ENCODE assay signal across 14 cellular contexts in the genomic region with DNA sequence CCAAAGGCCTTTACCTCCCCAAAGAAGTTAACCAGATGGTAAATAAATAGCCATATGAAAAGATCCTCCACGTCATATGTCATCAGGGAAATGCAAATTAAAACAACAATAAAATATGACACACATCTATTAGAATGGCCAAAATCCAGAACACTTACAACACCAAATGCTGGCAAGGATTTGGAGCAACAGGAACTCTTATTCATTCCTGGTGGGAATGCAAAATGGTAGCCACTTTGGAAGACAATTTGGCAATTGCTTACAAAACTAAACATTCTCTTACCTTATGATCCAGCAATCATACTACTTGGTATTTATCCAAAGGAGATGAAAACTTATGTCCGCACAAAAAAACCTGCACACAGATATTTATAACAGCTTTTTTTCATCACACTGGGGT. TPM values are rescaled to one million over a fixed set of nuclear protein-coding genes. Genes with fewer than 3 reads are reported as not detected.
DNase-seq lines count a peak whose midpoint lies in the region; ATAC-seq and TF ChIP-seq lines count a peak whose summit lies in the region.
"Had no signal": no experiment of that assay in that cellular context is flagged by ENCODE, and none has a peak within 500 bp of the region (broad histone marks: within the 10 kb centered on the region; RNA-seq: fewer than 3 reads in every experiment).

No MANE protein-coding gene starts in this region.

- H3K4me1 ChIP-seq in OCI-LY7 (ENCODE audit: insufficient read depth, low read length, poor library complexity, severe bottlenecking) = peaks cover 27% of the 10 kb centered on the region
- H3K4me1 ChIP-seq in gastroesophageal sphincter = peaks cover 4 to 35% (median 10%) of the 10 kb centered on the region in 3 donors
- H3K4me1 ChIP-seq in transverse colon = peaks cover 5 to 37% (median 24%) of the 10 kb centered on the region in 4 donors
- no peaks in the 10 kb centered on the region for H3K4me1 ChIP-seq in BE2C

- H3K27me3 Mint-ChIP-seq in activated naive CD4-positive, alpha-beta T cell treated with anti-CD3 and anti-CD28 coated beads, Interleukin-2, amount 50 U/mL, for 24 hours = no peaks in the 10 kb centered on the region

- H3K27ac ChIP-seq in OCI-LY7 (ENCODE audit: low read depth, low read length, poor library complexity, severe bottlenecking) (no peak overlapping the region), gastroesophageal sphincter (peak overlapping the region in 3 of 4 donors; percentile 88 to 99 (median 96)), transverse colon (peak overlapping the region in 3 of 4 donors; percentile 94 to 97 (median 95))

- no peak for TF ChIP-seq EP300 in gastroesophageal sphincter (IDR thresholded peaks at IDR 0.05)
- no peak for TF ChIP-seq EP300 in transverse colon (IDR thresholded peaks at IDR 0.05; ENCODE audit: low read depth)

- POLR2A ChIA-PET in OCI-LY7 (lab: Charles Lee) = interaction anchor here (1.3 kb wide), 1 partner anchor 53 kb away, joined by 4 read pairs; no protein-coding TSS in a partner anchor

- DNase-seq in activated naive CD4-positive, alpha-beta T cell treated with Interleukin-2 at 50 U/mL for 16 hours = no peak
- DNase-seq in OCI-LY7 (ENCODE audit: low spot score) (no peak), transverse colon (no peak), BE2C (no peak), NCI-H1930 (lab: John Stamatoyannopoulos, UW) (no peak), kidney glomerular epithelial cell (lab: John Stamatoyannopoulos, UW) (no peak)
- DNase-seq: activated gamma-delta T cell treated with Interleukin-2 at 50 U/mL for 16 hours; DMS79 treated with DMSO at 0.1 percent for 48 hours; Right ventricle myocardium superior; stimulated activated CD4-positive, alpha-beta T cell treated with anti-CD3 and anti-CD28 coated beads, Interleukin-2, amount 100 ng/mL, for 24 hours; tibial artery had no signal

- H3K36me3 Mint-ChIP-seq in activated naive CD4-positive, alpha-beta T cell treated with anti-CD3 and anti-CD28 coated beads, Interleukin-2, amount 50 U/mL, for 24 hours = peaks cover 20% of the 10 kb centered on the region

- H3K27me3 ChIP-seq in gastroesophageal sphincter (no peaks in the 10 kb centered on the region), transverse colon (no peaks in the 10 kb centered on the region), BE2C (no peaks in the 10 kb centered on the region)
- H3K27me3 ChIP-seq: tibial artery had no signal

- intact Hi-C loops in OCI-LY7 (cut with micrococcal nuclease; ENCODE audit: unreplicated experiment) = no loop called here
- intact Hi-C loops in transverse colon (cut with DNase I; ENCODE audit: low total_unique reads) = no loop called here

- H3K4me3 ChIP-seq in OCI-LY7 (ENCODE audit: low read depth, low read length, poor library complexity, severe bottlenecking) = no peak overlapping the region
- H3K4me3 ChIP-seq in gastroesophageal sphincter = no peak overlapping the region
- no peak overlapping the region for H3K4me3 ChIP-seq in transverse colon
- H3K4me3 ChIP-seq in BE2C (ENCODE audit: low read depth, low read length) = no peak overlapping the region

- H3K4me1 Mint-ChIP-seq in activated naive CD4-positive, alpha-beta T cell treated with anti-CD3 and anti-CD28 coated beads, Interleukin-2, amount 50 U/mL, for 24 hours = peaks cover 53% of the 10 kb centered on the region

- peaks cover 12% of the 10 kb centered on the region for H3K36me3 ChIP-seq in OCI-LY7 (ENCODE audit: insufficient read depth, low read length)
- peaks cover 0 to 10% of the 10 kb centered on the region in 2 donors for H3K36me3 ChIP-seq in gastroesophageal sphincter
- peaks cover 0 to 8% (median 0%) of the 10 kb centered on the region in 4 donors for H3K36me3 ChIP-seq in transverse colon
- H3K36me3 ChIP-seq in BE2C = no peaks in the 10 kb centered on the region

- H3K9me3 Mint-ChIP-seq in activated naive CD4-positive, alpha-beta T cell treated with anti-CD3 and anti-CD28 coated beads, Interleukin-2, amount 50 U/mL, for 24 hours = no peaks in the 10 kb centered on the region

- H3K4me3 Mint-ChIP-seq in activated naive CD4-positive, alpha-beta T cell treated with anti-CD3 and anti-CD28 coated beads, Interleukin-2, amount 50 U/mL, for 24 hours = peak overlapping the region; percentile 57

- peaks cover 30% of the 10 kb centered on the region for H3K79me2 ChIP-seq in OCI-LY7 (ENCODE audit: insufficient read depth, low read depth, low read length)

- H3K9me3 ChIP-seq in OCI-LY7 (ENCODE audit: low read length) (no peaks in the 10 kb centered on the region), gastroesophageal sphincter (no peaks in the 10 kb centered on the region), transverse colon (no peaks in the 10 kb centered on the region), BE2C (no peaks in the 10 kb centered on the region)
- H3K9me3 ChIP-seq: tibial artery had no signal

- H3K9me2 ChIP-seq in OCI-LY7 (ENCODE audit: insufficient read depth, low read length) = no peaks in the 10 kb centered on the region

- ATAC-seq in gastroesophageal sphincter = no peak
- ATAC-seq: left lobe of liver had no signal

- peak overlapping the region; percentile 80; the same call in 1 of the 2 replicates for H2AFZ ChIP-seq in OCI-LY7 (ENCODE audit: low read length)

- TF ChIP-seq CTCF in OCI-LY7 (conservative IDR thresholded peaks at IDR 0.05; ENCODE audit: low read length) = no peak
- TF ChIP-seq CTCF in gastroesophageal sphincter (IDR thresholded peaks at IDR 0.05) = no peak
- no peak for TF ChIP-seq CTCF in transverse colon (IDR thresholded peaks at IDR 0.05)
- TF ChIP-seq CTCF in BE2C (IDR thresholded peaks at IDR 0.05; ENCODE audit: low read depth, low read length) = no peak

- H3K4me2 ChIP-seq in OCI-LY7 (ENCODE audit: low read length) = no peak overlapping the region

- no TSS peak for BruUV-seq in OCI-LY7 (replicated peaks; lab: Mats Ljungman, UMichigan)

- WGBS in gastroesophageal sphincter (ENCODE audit: low coverage in 1 of 2), 2 donors = 57 to 70% methylated on average over 2 of the region's 2 CpGs
- WGBS in transverse colon (ENCODE audit: low coverage in 1 of 2), 2 donors = 68 to 80% methylated on average over 2 of the region's 2 CpGs

- in situ Hi-C loops in transverse colon (cut with MboI; ENCODE audit: low pct_ligation_motif_present in 1 of 4, low pct_unique_long_range_greater_than_20kb in 1 of 4, low sequenced_read_pairs in 3 of 4) = no loop called here

- CTCF ChIA-PET in OCI-LY7 (lab: Charles Lee; ENCODE audit: unreplicated experiment) = no interaction called here

- no peak for TF ChIP-seq POLR2A in gastroesophageal sphincter (IDR thresholded peaks at IDR 0.05)
- TF ChIP-seq POLR2A in transverse colon (IDR thresholded peaks at IDR 0.05) = no peak

- H3K27ac Mint-ChIP-seq in activated naive CD4-positive, alpha-beta T cell treated with anti-CD3 and anti-CD28 coated beads, Interleukin-2, amount 50 U/mL, for 24 hours = peak overlapping the region; percentile 65

- H4K20me1 ChIP-seq in OCI-LY7 (ENCODE audit: insufficient read depth, low read length) = peaks cover 6% of the 10 kb centered on the region

RNA-seq across cellular contexts. Expression of gene TANK, which starts 1.3 kb away (rescaled TPM):
- total RNA-seq in OCI-LY7 (2014; rRNA removed; shearing (Covaris generic)) = 43.4 and 52.6 TPM in 2 replicates
- total RNA-seq in OCI-LY7 (2022) (64.9 and 78.0 TPM in 2 replicates), gastroesophageal sphincter (10 to 100 TPM; 48.3 to 88.2 (median 75.6) TPM), transverse colon (100 to 1,000 TPM in 1 of 4 donors, 10 to 100 TPM in 3; 35.0 to 107 (median 58.0) TPM)
- polyA plus RNA-seq in BE2C (2012; ENCODE audit: insufficient read depth, insufficient read length, low read depth) = 16.7 TPM
